In genomic region chr2:164761737-164762460, GRCh38 we compare ENCODE assay signal across 14 cellular contexts.
DNase-seq lines count a peak whose midpoint lies in the region; ATAC-seq, FAIRE-seq and TF ChIP-seq lines count a peak whose summit lies in the region.
"Had no signal": no experiment of that assay in that cellular context is flagged by ENCODE, and none has a peak within 500 bp of the region (broad histone marks: within the 10 kb centered on the region; RNA-seq: fewer than 3 reads in every experiment).

No MANE protein-coding gene starts in this region.

- H3K9me3 ChIP-seq in PC-3 (ENCODE audit: low read length), result no peaks in the 10 kb centered on the region
- H3K9me3 ChIP-seq in kidney (ENCODE audit: control insufficient read depth in 1 of 2, low read length in 2 of 2), result no peaks in the 10 kb centered on the region

- no peaks in the 10 kb centered on the region for H3K27me3 Mint-ChIP-seq in activated CD4-positive, alpha-beta T cell treated with anti-CD3 and anti-CD28 coated beads for 36 hours
- H3K27me3 Mint-ChIP-seq: natural killer cell treated with Interleukin-12 subunit alpha and Interleukin-12 subunit beta and Interleukin-15 and Interleukin-18, amount 100 ng/mL, for 72 hours had no signal

- H3K36me3 Mint-ChIP-seq in activated CD4-positive, alpha-beta T cell treated with anti-CD3 and anti-CD28 coated beads for 36 hours (ENCODE audit: low read depth), result no peaks in the 10 kb centered on the region
- H3K36me3 Mint-ChIP-seq: natural killer cell treated with Interleukin-12 subunit alpha and Interleukin-12 subunit beta and Interleukin-15 and Interleukin-18, amount 100 ng/mL, for 72 hours had no signal

- H3K4me3 ChIP-seq in PC-3 (ENCODE audit: low read length) (no peak overlapping the region), kidney (ENCODE audit: low read length in 2 of 2) (no peak overlapping the region)
- H3K4me3 ChIP-seq: PC-9 had no signal

- H3K4me1 ChIP-seq in PC-3 (ENCODE audit: insufficient read depth, low read length), result peaks cover 20% of the 10 kb centered on the region
- peaks cover 5 to 12% of the 10 kb centered on the region in 2 donors for H3K4me1 ChIP-seq in kidney (ENCODE audit: control insufficient read depth in 1 of 2, insufficient read depth in 1 of 2, low read depth in 1 of 2, low read length in 2 of 2)

- DNase-seq in activated CD4-positive, alpha-beta T cell treated with anti-CD3 and anti-CD28 coated beads for 36 hours, result no peak
- no peak for DNase-seq in activated CD4-positive, alpha-beta T cell treated with anti-CD3 and anti-CD28 coated beads for 4 hours
- DNase-seq in PC-3 (peak; percentile 16), kidney (no peak), CD1c-positive myeloid dendritic cell (ENCODE audit: extremely low spot score) (no peak), NCI-H1436 (lab: John Stamatoyannopoulos, UW) (no peak)
- no peak for DNase-seq in stimulated activated naive CD8-positive, alpha-beta T cell treated with anti-CD3 and anti-CD28 coated beads, Interleukin-15, Interleukin-2, amounts not matched to agents 100 U/mL and 50 U/mL, for 24 hours
- DNase-seq: activated CD8-positive, alpha-beta memory T cell treated with anti-CD3 and anti-CD28 coated beads for 24 hours; DMS 273 treated with DMSO at 0.1 percent for 48 hours; foreskin melanocyte; NCI-H2081 treated with DMSO at 0.1 percent for 48 hours; PC-9 had no signal

- CTCF ChIA-PET in activated CD4-positive, alpha-beta T cell treated with anti-CD3 and anti-CD28 coated beads for 36 hours (lab: Charles Lee), result interaction anchor here (0.6 to 0.9 kb wide), 2 partner anchors 81 to 163 kb away, joined by 3 read pairs; no protein-coding TSS in a partner anchor
- CTCF ChIA-PET in PC-3 (lab: Charles Lee), result no interaction called here

- H3K9ac ChIP-seq in PC-3 (ENCODE audit: low read length), result no peak overlapping the region
- no peak overlapping the region for H3K9ac ChIP-seq in kidney (ENCODE audit: low read length in 2 of 2)

- BruUV-seq in PC-3 (replicated peaks; lab: Mats Ljungman, UMichigan), result no TSS peak

- no peak overlapping the region for H3K27ac ChIP-seq in PC-3 (ENCODE audit: low read length)
- H3K27ac ChIP-seq in kidney (ENCODE audit: low read depth in 2 of 2, low read length in 2 of 2), result peak overlapping the region in 1 of 2 donors; percentile 23
- H3K27ac ChIP-seq: PC-9 had no signal

- TF ChIP-seq CTCF in PC-3 (conservative IDR thresholded peaks at IDR 0.05; ENCODE audit: low read depth, low read length) (no peak), kidney (IDR thresholded peaks at IDR 0.05; ENCODE audit: borderline replicate concordance, extremely low read depth, insufficient read depth) (no peak)

- ATAC-seq in activated CD4-positive, alpha-beta T cell treated with anti-CD3 and anti-CD28 coated beads for 36 hours, result peak; percentile 84
- ATAC-seq in HG02885 (IDR thresholded peaks at IDR 0.05; ENCODE audit: poor library complexity, unreplicated experiment), result peak; percentile 18
- no peak for ATAC-seq in PC-3
- ATAC-seq in stimulated activated naive CD8-positive, alpha-beta T cell treated with anti-CD3 and anti-CD28 coated beads, Interleukin-15, Interleukin-2, amounts not matched to agents 100 U/mL and 50 U/mL, for 24 hours, result peak; percentile 55
- ATAC-seq: natural killer cell treated with Interleukin-12 subunit alpha and Interleukin-12 subunit beta and Interleukin-15 and Interleukin-18, amount 100 ng/mL, for 72 hours had no signal

- H3K4me3 Mint-ChIP-seq in activated CD4-positive, alpha-beta T cell treated with anti-CD3 and anti-CD28 coated beads for 36 hours, result no peak overlapping the region
- H3K4me3 Mint-ChIP-seq: natural killer cell treated with Interleukin-12 subunit alpha and Interleukin-12 subunit beta and Interleukin-15 and Interleukin-18, amount 100 ng/mL, for 72 hours had no signal

- H3K79me2 ChIP-seq in PC-3 (ENCODE audit: low read length), result no peaks in the 10 kb centered on the region

- POLR2A ChIA-PET in activated CD4-positive, alpha-beta T cell treated with anti-CD3 and anti-CD28 coated beads for 36 hours (lab: Charles Lee), result no interaction called here
- POLR2A ChIA-PET in PC-3 (lab: Charles Lee; ENCODE audit: unreplicated experiment), result no interaction called here

- H3K9me2 ChIP-seq in PC-3 (replicated peaks; ENCODE audit: low read length), result no peaks in the 10 kb centered on the region

- H3K27me3 ChIP-seq in PC-3 (ENCODE audit: low read length), result no peaks in the 10 kb centered on the region

- peaks cover 9% of the 10 kb centered on the region; the same call in 1 of the 2 replicates for H4K20me1 ChIP-seq in PC-3 (ENCODE audit: low read length)

- intact Hi-C loops in activated CD4-positive, alpha-beta T cell treated with anti-CD3 and anti-CD28 coated beads for 36 hours (cut with DNase I, micrococcal nuclease), result loop anchor here in 1 of 2 experiments (1.0 kb wide), 1 partner anchor 148 kb away; no protein-coding TSS in a partner anchor
- intact Hi-C loops in PC-3 (cut with micrococcal nuclease) (no loop called here), kidney (cut with DNase I) (no loop called here)

- peaks cover 5% of the 10 kb centered on the region for H3F3A ChIP-seq in PC-3 (ENCODE audit: low read length, unreplicated experiment)

- no peak overlapping the region for H3K27ac Mint-ChIP-seq in activated CD4-positive, alpha-beta T cell treated with anti-CD3 and anti-CD28 coated beads for 36 hours
- H3K27ac Mint-ChIP-seq: natural killer cell treated with Interleukin-12 subunit alpha and Interleukin-12 subunit beta and Interleukin-15 and Interleukin-18, amount 100 ng/mL, for 72 hours had no signal

- peaks cover 13% of the 10 kb centered on the region for H3K4me1 Mint-ChIP-seq in activated CD4-positive, alpha-beta T cell treated with anti-CD3 and anti-CD28 coated beads for 36 hours

- no peaks in the 10 kb centered on the region for H3K9me3 Mint-ChIP-seq in activated CD4-positive, alpha-beta T cell treated with anti-CD3 and anti-CD28 coated beads for 36 hours (ENCODE audit: low read depth)
- H3K9me3 Mint-ChIP-seq: natural killer cell treated with Interleukin-12 subunit alpha and Interleukin-12 subunit beta and Interleukin-15 and Interleukin-18, amount 100 ng/mL, for 72 hours had no signal

- no peak overlapping the region for H3K4me2 ChIP-seq in PC-3 (ENCODE audit: low read length)
- H3K4me2 ChIP-seq: PC-9 had no signal

- H2AFZ ChIP-seq in PC-3 (ENCODE audit: low read length), result no peak overlapping the region
- H2AFZ ChIP-seq: PC-9 had no signal

- H3K36me3 ChIP-seq in PC-3 (ENCODE audit: low read depth, low read length), result no peaks in the 10 kb centered on the region
- no peaks in the 10 kb centered on the region for H3K36me3 ChIP-seq in kidney (ENCODE audit: control insufficient read depth in 1 of 2, insufficient read depth in 2 of 2, low read length in 2 of 2)

- no peak for FAIRE-seq in kidney (lab: Jason Lieb, UNC)
